ENCODE assay signal across 8 cellular contexts in the genomic region with DNA sequence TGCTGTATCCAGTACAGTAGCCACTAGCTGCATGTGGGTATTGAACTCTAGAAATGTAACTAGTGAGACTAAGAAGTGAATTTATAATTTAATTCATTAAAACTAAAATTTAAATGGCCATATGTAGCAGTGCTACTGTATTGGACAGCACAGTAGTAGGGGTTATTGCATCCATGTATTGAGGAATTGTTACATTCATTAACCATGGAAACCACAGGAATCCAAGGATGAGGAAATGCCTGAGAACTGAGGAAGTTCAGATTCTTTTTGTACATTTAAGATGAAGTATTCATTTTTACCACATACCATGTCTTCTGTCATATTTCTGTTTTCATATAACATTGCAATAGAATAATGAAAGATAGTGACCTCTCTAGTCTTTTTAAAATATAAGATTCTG. TPM values are rescaled to one million over a fixed set of nuclear protein-coding genes. Genes with fewer than 3 reads are reported as not detected.
DNase-seq lines count a peak whose midpoint lies in the region; ATAC-seq and TF ChIP-seq lines count a peak whose summit lies in the region.

No MANE protein-coding gene starts in this region.

- no peak overlapping the region for H2AFZ ChIP-seq in H9 (ENCODE audit: low read length)

- H3K9me3 ChIP-seq in A673 (ENCODE audit: low read depth, low read length, poor library complexity, severe bottlenecking) (peaks cover 13% of the 10 kb centered on the region), H9 (ENCODE audit: control insufficient read depth, low read depth, low read length) (no peaks in the 10 kb centered on the region), Caco-2 (no peaks in the 10 kb centered on the region)

- no peak overlapping the region for H2BK120ac ChIP-seq in H9 (ENCODE audit: low read depth, low read length, poor library complexity, severe bottlenecking)

- no peak overlapping the region for H3K56ac ChIP-seq in H9 (ENCODE audit: insufficient read length, low read depth, low read length)

- DNase-seq in A673 (ENCODE audit: low spot score) (peak; percentile 22), H9 (no peak), activated B cell treated with CpG ODN at 0.5 μM for 24 hours (no peak), Caco-2 (no peak), COR-L47 (lab: John Stamatoyannopoulos, UW) (no peak), mucosa of gallbladder (ENCODE audit: low spot score) (no peak)

- no peak overlapping the region for H2BK20ac ChIP-seq in H9 (ENCODE audit: low read depth, low read length, poor library complexity, severe bottlenecking)

- H3T11ph ChIP-seq in H9 (ENCODE audit: low read length) = no peak overlapping the region

- no peak overlapping the region for H3K23ac ChIP-seq in H9 (ENCODE audit: insufficient read length, low read depth, low read length)

- H4K91ac ChIP-seq in H9 (ENCODE audit: insufficient read length, low read depth, low read length) = no peak overlapping the region

- peak overlapping the region; percentile 99 for H3K4me3 ChIP-seq in A673 (ENCODE audit: low read depth, low read length, poor library complexity, severe bottlenecking)
- peak overlapping the region; percentile 93 for H3K4me3 ChIP-seq in iPS-11a (ENCODE audit: low read depth, low read length)
- no peak overlapping the region for H3K4me3 ChIP-seq in Caco-2 (ENCODE audit: low read depth, low read length)

- H3K9me3 Mint-ChIP-seq in H9 = peaks cover 16 to 19% of the 10 kb centered on the region in 2 experiments
- no peaks in the 10 kb centered on the region for H3K9me3 Mint-ChIP-seq in activated B cell treated with CpG ODN at 0.5 μM for 24 hours
- no peaks in the 10 kb centered on the region for H3K9me3 Mint-ChIP-seq in Caco-2 (ENCODE audit: unreplicated experiment)

- H2BK12ac ChIP-seq in H9 (ENCODE audit: insufficient read length, low read depth, low read length) = no peak overlapping the region

- ATAC-seq in activated B cell treated with CpG ODN at 0.5 μM for 24 hours (ENCODE audit: low read depth) (no peak), HG03095 (IDR thresholded peaks at IDR 0.05; ENCODE audit: unreplicated experiment) (no peak)

- H3K36me3 ChIP-seq in A673 (ENCODE audit: insufficient read depth, low read length, poor library complexity, severe bottlenecking) = peaks cover 37% of the 10 kb centered on the region
- H3K36me3 ChIP-seq in Caco-2 (ENCODE audit: control insufficient read depth, insufficient read depth, low read length) = no peaks in the 10 kb centered on the region

- H3K4me1 Mint-ChIP-seq in H9 = peaks cover 18 to 21% of the 10 kb centered on the region in 2 experiments
- H3K4me1 Mint-ChIP-seq in activated B cell treated with CpG ODN at 0.5 μM for 24 hours = peaks cover 68% of the 10 kb centered on the region
- H3K4me1 Mint-ChIP-seq in Caco-2 (ENCODE audit: low read depth, unreplicated experiment) = no peaks in the 10 kb centered on the region

- TF ChIP-seq CTCF in A673 (conservative IDR thresholded peaks at IDR 0.05; ENCODE audit: low read depth, low read length) = no peak
- TF ChIP-seq CTCF in H9 (conservative IDR thresholded peaks at IDR 0.05) = no peak
- no peak for TF ChIP-seq CTCF in activated B cell treated with CpG ODN at 0.5 μM for 24 hours (IDR thresholded peaks at IDR 0.05)
- no peak for TF ChIP-seq CTCF in Caco-2 (IDR thresholded peaks at IDR 0.05; ENCODE audit: insufficient read depth in 1 of 2, low read depth in 1 of 2, low read length in 1 of 2, severe bottlenecking in 1 of 2, unreplicated experiment in 1 of 2)

- H3K27me3 Mint-ChIP-seq in H9 (ENCODE audit: low read depth) = no peaks in the 10 kb centered on the region
- H3K27me3 Mint-ChIP-seq in activated B cell treated with CpG ODN at 0.5 μM for 24 hours = no peaks in the 10 kb centered on the region
- no peaks in the 10 kb centered on the region for H3K27me3 Mint-ChIP-seq in Caco-2 (ENCODE audit: insufficient read depth, unreplicated experiment)

- no peak overlapping the region for H4K5ac ChIP-seq in H9 (ENCODE audit: insufficient read length, low read depth, low read length)

- H4K20me1 ChIP-seq in H9 (ENCODE audit: control insufficient read depth, insufficient read depth, insufficient read length) = no peaks in the 10 kb centered on the region

- H3K79me1 ChIP-seq in H9 (ENCODE audit: insufficient read depth, low read depth, low read length, poor library complexity, severe bottlenecking) = peaks cover 2% of the 10 kb centered on the region

- H3K27ac Mint-ChIP-seq in H9 = no peak overlapping the region
- no peak overlapping the region for H3K27ac Mint-ChIP-seq in activated B cell treated with CpG ODN at 0.5 μM for 24 hours
- no peak overlapping the region for H3K27ac Mint-ChIP-seq in Caco-2 (ENCODE audit: unreplicated experiment)

- H3K4me2 ChIP-seq in H9 (ENCODE audit: insufficient read depth, insufficient read length, low read length) = peak overlapping the region; percentile 64

- H3K4me3 Mint-ChIP-seq in H9 (peak overlapping the region; percentile 95 to 100), activated B cell treated with CpG ODN at 0.5 μM for 24 hours (peak overlapping the region; percentile 96), Caco-2 (ENCODE audit: unreplicated experiment) (no peak overlapping the region)

- peak overlapping the region; percentile 7 for H3K9ac ChIP-seq in H9 (ENCODE audit: extremely low read depth, insufficient read length, low read length)

- intact Hi-C loops in A673 (cut with micrococcal nuclease; ENCODE audit: unreplicated experiment) = loop anchor here (2.0 kb wide), 1 partner anchor 99 kb away; the partner anchor contains the start of genes CCDC18 and TMED5
- intact Hi-C loops in activated B cell treated with CpG ODN at 0.5 μM for 24 hours (cut with micrococcal nuclease) = loop anchor here (2.0 to 10.0 kb wide), 3 partner anchors 45 to 353 kb away; no protein-coding TSS in a partner anchor
- intact Hi-C loops in Caco-2 (cut with micrococcal nuclease; ENCODE audit: unreplicated experiment) = no loop called here

- no peak overlapping the region for H3K18ac ChIP-seq in H9 (ENCODE audit: insufficient read length, low read depth, low read length)

- H3K27me3 ChIP-seq in A673 (replicated peaks; ENCODE audit: insufficient read depth, low read depth, low read length, poor library complexity) (no peaks in the 10 kb centered on the region), H9 (ENCODE audit: insufficient read depth, low read length) (no peaks in the 10 kb centered on the region), Caco-2 (replicated peaks; ENCODE audit: control insufficient read depth, insufficient read depth, low read length) (no peaks in the 10 kb centered on the region)

- H3K79me2 ChIP-seq in H9 (ENCODE audit: insufficient read depth, low read length) = peaks cover 61% of the 10 kb centered on the region

- CTCF ChIA-PET in A673 (lab: Charles Lee) = interaction anchor here (0.6 kb wide), 1 partner anchor 36 kb away, joined by 3 read pairs; no protein-coding TSS in a partner anchor
- CTCF ChIA-PET in activated B cell treated with CpG ODN at 0.5 μM for 24 hours (lab: Charles Lee) = interaction anchor here (0.6 to 1.5 kb wide), 4 partner anchors 13 to 388 kb away, joined by 3 to 4 read pairs (median 3); no protein-coding TSS in a partner anchor
- CTCF ChIA-PET in Caco-2 (lab: Charles Lee) = no interaction called here

- H3K14ac ChIP-seq in H9 (ENCODE audit: insufficient read depth, low read length) = no peak overlapping the region

- no peak overlapping the region for H2AK5ac ChIP-seq in H9 (ENCODE audit: insufficient read length, low read length)

- H3K23me2 ChIP-seq in H9 (ENCODE audit: insufficient read length, low read depth, low read length, poor library complexity, severe bottlenecking) = peaks cover 6% of the 10 kb centered on the region

- H3K4me1 ChIP-seq in A673 (ENCODE audit: insufficient read depth, low read length, poor library complexity, severe bottlenecking) (peaks cover 19% of the 10 kb centered on the region), H9 (ENCODE audit: insufficient read depth, low read length) (no peaks in the 10 kb centered on the region), Caco-2 (peaks cover 5% of the 10 kb centered on the region; the same call in 1 of the 2 replicates)

- no peak overlapping the region for H3K4ac ChIP-seq in H9 (ENCODE audit: low read depth, low read length)

- no peak overlapping the region for H2BK15ac ChIP-seq in H9 (ENCODE audit: low read depth, low read length)

- POLR2A ChIA-PET in A673 (lab: Charles Lee; ENCODE audit: low non-redundant PET) = no interaction called here
- POLR2A ChIA-PET in activated B cell treated with CpG ODN at 0.5 μM for 24 hours (lab: Charles Lee) = interaction anchor here (3.7 kb wide), 1 partner anchor 264 kb away, joined by 41 read pairs; the partner anchor contains the start of gene DR1
- POLR2A ChIA-PET in Caco-2 (lab: Charles Lee) = no interaction called here

- no TSS peak for BruUV-seq in A673 (replicated peaks; lab: Mats Ljungman, UMichigan)
- no TSS peak for BruUV-seq in Caco-2 (replicated peaks; lab: Mats Ljungman, UMichigan)

- H3K36me3 Mint-ChIP-seq in H9 (ENCODE audit: insufficient read depth in 1 of 3, low read depth in 3 of 3) (peaks cover 48 to 62% (median 49%) of the 10 kb centered on the region in 3 experiments), activated B cell treated with CpG ODN at 0.5 μM for 24 hours (ENCODE audit: low read depth) (peaks cover 40% of the 10 kb centered on the region), Caco-2 (ENCODE audit: insufficient read depth, unreplicated experiment) (peaks cover 34% of the 10 kb centered on the region)

- no peak overlapping the region for H3K27ac ChIP-seq in A673 (ENCODE audit: low read depth, low read length, poor library complexity, severe bottlenecking)
- H3K27ac ChIP-seq in H9 (ENCODE audit: insufficient read length, low read depth, low read length) = no peak overlapping the region

- no peak overlapping the region for H4K8ac ChIP-seq in H9 (replicated peaks; ENCODE audit: insufficient read length, low read depth, low read length)

- no peak overlapping the region for H2BK5ac ChIP-seq in H9 (ENCODE audit: insufficient read length, low read length)

RNA-seq across cellular contexts. Expression of gene MTF2, which starts 2.6 kb away (rescaled TPM):
- total RNA-seq in A673 (2021) (68.5 and 68.7 TPM in 2 replicates), H9 (2021) (103 and 110 TPM in 2 replicates), activated B cell treated with CpG ODN at 0.5 μM for 24 hours (49.1 and 59.7 TPM in 2 replicates), Caco-2 (2022) (29.9 and 36.8 TPM in 2 replicates), mucosa of gallbladder (24.3 TPM)
